Comparison of ENCODE assay signal across 8 cellular contexts in the genomic region with DNA sequence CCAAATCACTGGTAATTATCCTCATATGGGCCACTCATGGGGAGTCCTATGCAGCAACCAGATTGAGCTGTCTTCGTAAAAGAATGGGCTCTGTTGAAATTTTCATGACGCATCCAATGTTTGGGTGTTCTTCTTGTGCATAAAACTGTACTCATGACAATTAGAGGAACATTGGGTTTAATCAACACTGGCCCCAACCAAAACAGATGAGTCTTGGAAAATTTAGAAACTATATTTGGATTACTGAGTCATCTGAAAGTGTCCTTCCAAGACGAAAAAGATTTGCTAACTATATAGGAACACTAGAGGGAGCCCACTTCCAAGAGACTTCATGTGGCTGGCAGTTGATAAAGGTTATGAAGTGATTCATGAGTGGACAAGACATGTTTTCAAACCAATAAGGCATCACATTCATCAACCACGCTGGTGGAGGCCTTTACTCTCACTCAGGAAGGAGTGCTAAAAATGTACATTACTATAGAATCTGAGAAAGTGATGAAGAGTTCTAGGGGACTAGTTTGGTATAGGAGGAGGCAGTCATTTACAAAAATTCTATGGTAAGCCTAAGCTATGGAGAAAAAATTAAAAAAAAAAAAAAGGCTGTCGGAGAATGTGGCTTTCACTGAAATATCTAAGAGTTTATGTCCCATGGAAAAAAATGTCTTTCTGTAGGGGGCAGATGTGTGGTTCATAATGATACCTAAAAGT.
DNase-seq lines count a peak whose midpoint lies in the region; ATAC-seq, FAIRE-seq and TF ChIP-seq lines count a peak whose summit lies in the region.

No MANE protein-coding gene starts in this region.

- no peak for ATAC-seq in GM21786 (IDR thresholded peaks at IDR 0.05; ENCODE audit: unreplicated experiment)
- ATAC-seq in GM19324 (IDR thresholded peaks at IDR 0.05; ENCODE audit: low FRiP score, unreplicated experiment): no peak

- no peaks in the 10 kb centered on the region for H3K4me1 ChIP-seq in astrocyte (ENCODE audit: insufficient read depth, low read length)
- H3K4me1 ChIP-seq in transverse colon: no peaks in the 10 kb centered on the region

- TF ChIP-seq CTCF in GM12865 (IDR thresholded peaks at IDR 0.05; ENCODE audit: insufficient read depth, low read depth, low read length, missing control alignments): no peak
- peak; percentile 42 for TF ChIP-seq CTCF in astrocyte (IDR thresholded peaks at IDR 0.05; ENCODE audit: insufficient read depth, low read depth, low read length)
- TF ChIP-seq CTCF in transverse colon (IDR thresholded peaks at IDR 0.05): peak in 2 of 5 experiments; percentile 12 to 17

- no peak overlapping the region for H3K27ac Mint-ChIP-seq in astrocyte (ENCODE audit: unreplicated experiment)

- no peak overlapping the region for H3K9ac ChIP-seq in astrocyte (ENCODE audit: low read length)

- intact Hi-C loops in transverse colon (cut with DNase I; ENCODE audit: low total_unique reads): no loop called here

- H3K27me3 Mint-ChIP-seq in astrocyte (ENCODE audit: low read depth, unreplicated experiment): no peaks in the 10 kb centered on the region

- H3K27me3 ChIP-seq in astrocyte (ENCODE audit: insufficient read depth, low read length) (no peaks in the 10 kb centered on the region), transverse colon (no peaks in the 10 kb centered on the region)

- TF ChIP-seq POLR2A in transverse colon (IDR thresholded peaks at IDR 0.05): no peak

- H2AFZ ChIP-seq in astrocyte (ENCODE audit: low read depth, low read length): no peak overlapping the region

- H3K4me2 ChIP-seq in astrocyte (ENCODE audit: low read length): no peak overlapping the region

- no peak overlapping the region for H3K4me3 Mint-ChIP-seq in astrocyte (ENCODE audit: unreplicated experiment)

- H3K36me3 ChIP-seq in astrocyte (ENCODE audit: insufficient read depth, low read length): no peaks in the 10 kb centered on the region
- no peaks in the 10 kb centered on the region for H3K36me3 ChIP-seq in transverse colon

- DNase-seq in GM12865 (ENCODE audit: low read depth) (peak; percentile 0), NCI-H1930 (lab: John Stamatoyannopoulos, UW) (peak; percentile 30 to 44), astrocyte (ENCODE audit: low read depth) (no peak), midbrain (lab: John Stamatoyannopoulos, UW) (peak; percentile 34), NCI-H128 (lab: John Stamatoyannopoulos, UW; ENCODE audit: unreplicated experiment) (no peak), transverse colon (no peak)

- H3K9me3 Mint-ChIP-seq in astrocyte (ENCODE audit: unreplicated experiment): no peaks in the 10 kb centered on the region

- H3K4me3 ChIP-seq in GM12865 (ENCODE audit: low read depth, low read length) (no peak overlapping the region), astrocyte (ENCODE audit: insufficient read depth, low read depth, low read length) (no peak overlapping the region), transverse colon (no peak overlapping the region)

- no peaks in the 10 kb centered on the region for H3K4me1 Mint-ChIP-seq in astrocyte (ENCODE audit: low read depth, unreplicated experiment)

- no peak for FAIRE-seq in astrocyte (lab: Jason Lieb, UNC)

- no peaks in the 10 kb centered on the region for H3K79me2 ChIP-seq in astrocyte (ENCODE audit: insufficient read depth, low read length)

- in situ Hi-C loops in transverse colon (cut with MboI; ENCODE audit: low pct_ligation_motif_present in 1 of 4, low pct_unique_long_range_greater_than_20kb in 1 of 4, low sequenced_read_pairs in 3 of 4): no loop called here

- TF ChIP-seq EP300 in transverse colon (IDR thresholded peaks at IDR 0.05; ENCODE audit: low read depth): no peak

- no peaks in the 10 kb centered on the region for H3K36me3 Mint-ChIP-seq in astrocyte (ENCODE audit: low read depth, unreplicated experiment)

- no peaks in the 10 kb centered on the region for H4K20me1 ChIP-seq in astrocyte (ENCODE audit: insufficient read depth, low read length)

- H3K27ac ChIP-seq in astrocyte (ENCODE audit: low read depth, low read length) (no peak overlapping the region), transverse colon (no peak overlapping the region)

- no peaks in the 10 kb centered on the region for H3K9me3 ChIP-seq in astrocyte (ENCODE audit: insufficient read depth, low read depth, low read length)
- no peaks in the 10 kb centered on the region for H3K9me3 ChIP-seq in transverse colon

- WGBS in transverse colon (ENCODE audit: low coverage in 1 of 2), 2 donors: 36 to 52% methylated on average over 4 to 5 of the region's 5 CpGs

Comparison
In these comparisons a context has a peak if more than half of its experiments do, and no peak if none do; other contexts are left out.
1. DNase-seq: peak in GM12865 (single experiment), NCI-H1930 (2 of 2) and midbrain (single experiment); none in astrocyte (single experiment), NCI-H128 (single experiment) and transverse colon (single experiment).